ENCODE assay signal across 2 cellular contexts in genomic region chr1:78370356-78370755, GRCh38.
TF ChIP-seq lines count a peak whose summit lies in the region.

No MANE protein-coding gene starts in this region.

TF ChIP-seq in SK-N-SH treated with all-trans-retinoic acid at 6 μM for 48 hours, 23 proteins besides CTCF, POLR2A, EP300 and RAD21 (continued from another document):
- TF ChIP-seq TSHZ2 (CRISPR knock-in tag; IDR thresholded peaks at IDR 0.05) (no peak), PATZ1 (CRISPR knock-in tag; IDR thresholded peaks at IDR 0.05; ENCODE audit: borderline replicate concordance) (no peak), ZNF70 (CRISPR knock-in tag; IDR thresholded peaks at IDR 0.05) (no peak), TCF4 (CRISPR knock-in tag; IDR thresholded peaks at IDR 0.05; ENCODE audit: borderline replicate concordance) (no peak), PPARA (CRISPR knock-in tag; IDR thresholded peaks at IDR 0.05; ENCODE audit: borderline replicate concordance) (no peak), ZFP3 (CRISPR knock-in tag; IDR thresholded peaks at IDR 0.05) (no peak), CSDC2 (CRISPR knock-in tag; IDR thresholded peaks at IDR 0.05) (no peak), CREB5 (CRISPR knock-in tag; IDR thresholded peaks at IDR 0.05; ENCODE audit: low read depth) (no peak), ZNF8 (CRISPR knock-in tag; IDR thresholded peaks at IDR 0.05) (no peak)
- TF ChIP-seq, protein P1, sequence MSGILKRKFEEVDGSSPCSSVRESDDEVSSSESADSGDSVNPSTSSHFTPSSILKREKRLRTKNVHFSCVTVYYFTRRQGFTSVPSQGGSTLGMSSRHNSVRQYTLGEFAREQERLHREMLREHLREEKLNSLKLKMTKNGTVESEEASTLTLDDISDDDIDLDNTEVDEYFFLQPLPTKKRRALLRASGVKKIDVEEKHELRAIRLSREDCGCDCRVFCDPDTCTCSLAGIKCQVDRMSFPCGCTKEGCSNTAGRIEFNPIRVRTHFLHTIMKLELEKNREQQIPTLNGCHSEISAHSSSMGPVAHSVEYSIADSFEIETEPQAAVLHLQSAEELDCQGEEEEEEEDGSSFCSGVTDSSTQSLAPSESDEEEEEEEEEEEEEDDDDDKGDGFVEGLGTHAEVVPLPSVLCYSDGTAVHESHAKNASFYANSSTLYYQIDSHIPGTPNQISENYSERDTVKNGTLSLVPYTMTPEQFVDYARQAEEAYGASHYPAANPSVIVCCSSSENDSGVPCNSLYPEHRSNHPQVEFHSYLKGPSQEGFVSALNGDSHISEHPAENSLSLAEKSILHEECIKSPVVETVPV (CRISPR knock-in tag; IDR thresholded peaks at IDR 0.05), result no peak

TF ChIP-seq in HepG2, 621 proteins besides CTCF, POLR2A, EP300 and RAD21 (continued from another document):
- no peak for TF ChIP-seq AKNA (CRISPR knock-in tag; IDR thresholded peaks at IDR 0.05; ENCODE audit: borderline replicate concordance)
- TF ChIP-seq ARNT2 (CRISPR knock-in tag; IDR thresholded peaks at IDR 0.05; ENCODE audit: low read depth), result no peak
- TF ChIP-seq CENPX (CRISPR knock-in tag; IDR thresholded peaks at IDR 0.05), result no peak
- TF ChIP-seq ZNF567 (CRISPR knock-in tag; IDR thresholded peaks at IDR 0.05; ENCODE audit: borderline replicate concordance), result no peak
- TF ChIP-seq ZNF17 (CRISPR knock-in tag; IDR thresholded peaks at IDR 0.05), result no peak
- no peak for TF ChIP-seq NCOA5 (CRISPR knock-in tag; IDR thresholded peaks at IDR 0.05)
- no peak for TF ChIP-seq ZNF670 (CRISPR knock-in tag; IDR thresholded peaks at IDR 0.05; ENCODE audit: borderline replicate concordance)
- TF ChIP-seq KDM2A (CRISPR knock-in tag; IDR thresholded peaks at IDR 0.05; ENCODE audit: borderline replicate concordance, low read depth), result no peak
- TF ChIP-seq TGIF2 (CRISPR knock-in tag; IDR thresholded peaks at IDR 0.05), result no peak
- TF ChIP-seq YEATS2 (CRISPR knock-in tag; IDR thresholded peaks at IDR 0.05; ENCODE audit: borderline replicate concordance), result no peak
- no peak for TF ChIP-seq AKAP8 (CRISPR knock-in tag; IDR thresholded peaks at IDR 0.05)
- TF ChIP-seq SETDB1 (CRISPR knock-in tag; IDR thresholded peaks at IDR 0.05; ENCODE audit: borderline replicate concordance), result no peak
- no peak for TF ChIP-seq ZNF790 (CRISPR knock-in tag; IDR thresholded peaks at IDR 0.05; ENCODE audit: borderline replicate concordance)
